ENCODE assay signal across 1 cellular context in the genomic region with DNA sequence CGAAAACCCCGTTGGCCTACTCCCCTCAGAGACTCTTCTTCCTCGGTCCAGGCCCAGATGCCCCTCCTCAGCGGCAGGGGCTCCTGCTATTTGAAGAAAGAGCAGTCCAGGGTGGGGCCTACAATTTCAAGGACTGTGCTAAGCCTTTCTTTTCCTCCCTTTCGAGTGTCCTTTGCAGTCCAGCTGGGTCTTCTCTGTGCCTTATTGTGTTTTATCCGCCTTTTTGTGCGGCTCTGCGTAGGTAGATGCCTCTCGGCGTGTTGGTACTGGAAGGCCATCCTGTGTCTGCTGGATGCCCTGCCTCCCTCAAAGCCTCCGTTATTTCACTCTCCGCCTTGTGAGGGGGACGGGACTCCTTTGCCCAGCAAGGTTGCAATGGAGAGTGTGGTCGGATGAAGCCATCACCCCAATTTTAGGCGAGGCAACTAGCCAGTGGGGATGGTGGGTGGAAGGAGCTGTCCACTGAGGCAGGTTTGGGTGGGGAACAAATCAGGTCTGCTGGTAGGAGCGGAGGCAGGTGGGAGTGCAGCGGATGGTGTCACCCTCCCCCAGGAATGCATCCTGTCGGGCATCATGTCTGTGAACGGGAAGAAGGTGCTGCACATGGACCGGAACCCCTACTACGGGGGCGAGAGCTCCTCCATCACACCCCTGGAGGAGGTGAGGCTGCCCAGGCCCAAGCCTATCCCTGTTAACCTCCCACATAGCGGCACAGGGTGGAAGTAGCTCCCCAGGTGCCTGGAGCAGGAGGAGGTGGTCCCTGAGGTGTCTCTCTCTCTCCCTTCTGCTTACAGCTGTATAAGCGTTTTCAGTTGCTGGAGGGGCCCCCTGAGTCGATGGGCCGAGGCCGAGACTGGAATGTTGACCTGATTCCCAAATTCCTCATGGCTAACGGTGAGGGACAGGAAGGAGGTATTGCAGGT.
TF ChIP-seq lines count a peak whose summit lies in the region.

No MANE protein-coding gene starts in this region.

TF ChIP-seq in HepG2, 621 proteins besides CTCF, POLR2A, EP300 and RAD21:
- TF ChIP-seq CENPX (CRISPR knock-in tag; IDR thresholded peaks at IDR 0.05), result no peak
- no peak for TF ChIP-seq ZNF546 (CRISPR knock-in tag; conservative IDR thresholded peaks at IDR 0.05)
- no peak for TF ChIP-seq PRMT3 (CRISPR knock-in tag; IDR thresholded peaks at IDR 0.05; ENCODE audit: borderline replicate concordance, low read depth)
- TF ChIP-seq, protein P1, sequence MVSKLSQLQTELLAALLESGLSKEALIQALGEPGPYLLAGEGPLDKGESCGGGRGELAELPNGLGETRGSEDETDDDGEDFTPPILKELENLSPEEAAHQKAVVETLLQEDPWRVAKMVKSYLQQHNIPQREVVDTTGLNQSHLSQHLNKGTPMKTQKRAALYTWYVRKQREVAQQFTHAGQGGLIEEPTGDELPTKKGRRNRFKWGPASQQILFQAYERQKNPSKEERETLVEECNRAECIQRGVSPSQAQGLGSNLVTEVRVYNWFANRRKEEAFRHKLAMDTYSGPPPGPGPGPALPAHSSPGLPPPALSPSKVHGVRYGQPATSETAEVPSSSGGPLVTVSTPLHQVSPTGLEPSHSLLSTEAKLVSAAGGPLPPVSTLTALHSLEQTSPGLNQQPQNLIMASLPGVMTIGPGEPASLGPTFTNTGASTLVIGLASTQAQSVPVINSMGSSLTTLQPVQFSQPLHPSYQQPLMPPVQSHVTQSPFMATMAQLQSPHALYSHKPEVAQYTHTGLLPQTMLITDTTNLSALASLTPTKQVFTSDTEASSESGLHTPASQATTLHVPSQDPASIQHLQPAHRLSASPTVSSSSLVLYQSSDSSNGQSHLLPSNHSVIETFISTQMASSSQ (IDR thresholded peaks at IDR 0.05; ENCODE audit: low read depth), result no peak
- TF ChIP-seq, protein P1 (CRISPR knock-in tag; IDR thresholded peaks at IDR 0.05; ENCODE audit: borderline replicate concordance), result no peak
- no peak for TF ChIP-seq TCF7 (IDR thresholded peaks at IDR 0.05; ENCODE audit: low read depth)
- TF ChIP-seq, protein P2, sequence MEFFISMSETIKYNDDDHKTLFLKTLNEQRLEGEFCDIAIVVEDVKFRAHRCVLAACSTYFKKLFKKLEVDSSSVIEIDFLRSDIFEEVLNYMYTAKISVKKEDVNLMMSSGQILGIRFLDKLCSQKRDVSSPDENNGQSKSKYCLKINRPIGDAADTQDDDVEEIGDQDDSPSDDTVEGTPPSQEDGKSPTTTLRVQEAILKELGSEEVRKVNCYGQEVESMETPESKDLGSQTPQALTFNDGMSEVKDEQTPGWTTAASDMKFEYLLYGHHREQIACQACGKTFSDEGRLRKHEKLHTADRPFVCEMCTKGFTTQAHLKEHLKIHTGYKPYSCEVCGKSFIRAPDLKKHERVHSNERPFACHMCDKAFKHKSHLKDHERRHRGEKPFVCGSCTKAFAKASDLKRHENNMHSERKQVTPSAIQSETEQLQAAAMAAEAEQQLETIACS (CRISPR knock-in tag; IDR thresholded peaks at IDR 0.05), result no peak
- TF ChIP-seq RAD51 (IDR thresholded peaks at IDR 0.05; ENCODE audit: borderline replicate concordance), result no peak
- TF ChIP-seq, protein P3, sequence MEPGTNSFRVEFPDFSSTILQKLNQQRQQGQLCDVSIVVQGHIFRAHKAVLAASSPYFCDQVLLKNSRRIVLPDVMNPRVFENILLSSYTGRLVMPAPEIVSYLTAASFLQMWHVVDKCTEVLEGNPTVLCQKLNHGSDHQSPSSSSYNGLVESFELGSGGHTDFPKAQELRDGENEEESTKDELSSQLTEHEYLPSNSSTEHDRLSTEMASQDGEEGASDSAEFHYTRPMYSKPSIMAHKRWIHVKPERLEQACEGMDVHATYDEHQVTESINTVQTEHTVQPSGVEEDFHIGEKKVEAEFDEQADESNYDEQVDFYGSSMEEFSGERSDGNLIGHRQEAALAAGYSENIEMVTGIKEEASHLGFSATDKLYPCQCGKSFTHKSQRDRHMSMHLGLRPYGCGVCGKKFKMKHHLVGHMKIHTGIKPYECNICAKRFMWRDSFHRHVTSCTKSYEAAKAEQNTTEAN (CRISPR knock-in tag; conservative IDR thresholded peaks at IDR 0.05), result no peak
- no peak for TF ChIP-seq CBX1 (IDR thresholded peaks at IDR 0.05; ENCODE audit: low read depth)
- TF ChIP-seq GABPA (IDR thresholded peaks at IDR 0.05; ENCODE audit: low read depth, low read length), result no peak
- no peak for TF ChIP-seq GABPA (CRISPR knock-in tag; IDR thresholded peaks at IDR 0.05; ENCODE audit: low read depth)
- TF ChIP-seq, protein P4, sequence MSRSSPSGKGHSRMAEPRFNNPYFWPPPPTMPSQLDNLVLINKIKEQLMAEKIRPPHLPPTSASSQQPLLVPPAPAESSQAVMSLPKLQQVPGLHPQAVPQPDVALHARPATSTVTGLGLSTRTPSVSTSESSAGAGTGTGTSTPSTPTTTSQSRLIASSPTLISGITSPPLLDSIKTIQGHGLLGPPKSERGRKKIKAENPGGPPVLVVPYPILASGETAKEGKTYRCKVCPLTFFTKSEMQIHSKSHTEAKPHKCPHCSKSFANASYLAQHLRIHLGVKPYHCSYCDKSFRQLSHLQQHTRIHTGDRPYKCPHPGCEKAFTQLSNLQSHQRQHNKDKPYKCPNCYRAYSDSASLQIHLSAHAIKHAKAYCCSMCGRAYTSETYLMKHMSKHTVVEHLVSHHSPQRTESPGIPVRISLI (CRISPR knock-in tag; IDR thresholded peaks at IDR 0.05; ENCODE audit: borderline replicate concordance), result no peak
TF ChIP-seq in HepG2: peak in this region for 0.
